Comparison of ENCODE assay signal across 8 cellular contexts in genomic region chr21:33403128-33403785, GRCh38. TPM values are rescaled to one million over a fixed set of nuclear protein-coding genes. Genes with fewer than 3 reads are reported as not detected.
DNase-seq lines count a peak whose midpoint lies in the region; ATAC-seq and TF ChIP-seq lines count a peak whose summit lies in the region.

IFNGR2 (plus strand) TSS chr21:33403413; CDS start chr21:33403544, 131 bp downstream.

- no peaks in the 10 kb centered on the region for H3K9me3 Mint-ChIP-seq in natural killer cell

- no peaks in the 10 kb centered on the region for H3K9me2 ChIP-seq in MM.1S (replicated peaks; ENCODE audit: insufficient read depth, low read length)

- H3K79me2 ChIP-seq in MM.1S (ENCODE audit: low read length), result peaks cover 48% of the 10 kb centered on the region
- peaks cover 34% of the 10 kb centered on the region for H3K79me2 ChIP-seq in fibroblast of lung (ENCODE audit: control insufficient read depth, insufficient read depth, low read length)

- peak within 1 kb of the TSS; percentile 65 for H3K4me3 Mint-ChIP-seq in natural killer cell

- intact Hi-C loops in natural killer cell (cut with micrococcal nuclease), result no loop called here

- no peaks in the 10 kb centered on the region for H3K27me3 ChIP-seq in MM.1S (replicated peaks; ENCODE audit: insufficient read depth, low read length)
- no peaks in the 10 kb centered on the region for H3K27me3 ChIP-seq in fibroblast of lung (ENCODE audit: control insufficient read depth, insufficient read depth, low read length)

- DNase-seq in ACHN (peak; percentile 35), MM.1S (peak; percentile 64), fibroblast of lung (ENCODE audit: low read depth in 2 of 2) (no peak), natural killer cell (no peak), SIG-M5 (lab: John Stamatoyannopoulos, UW) (no peak)
- DNase-seq in activated T-cell treated with anti-CD3 and anti-CD28 coated beads, Interleukin-2, amount 50 U/mL, for 48 hours, result peak; percentile 44 to 60

- in situ Hi-C loops in ACHN (cut with HindIII; ENCODE audit: low pct_ligation_motif_present, low pct_unique_long_range_greater_than_20kb, low sequenced_read_pairs), result no loop called here

- H3K9me3 ChIP-seq in MM.1S (replicated peaks; ENCODE audit: insufficient read depth, low read length), result no peaks in the 10 kb centered on the region
- no peaks in the 10 kb centered on the region for H3K9me3 ChIP-seq in fibroblast of lung (ENCODE audit: control insufficient read depth, insufficient read depth, low read depth, low read length)

- H3K27ac Mint-ChIP-seq in natural killer cell, result no peak within 1 kb of the TSS

- H3K36me3 ChIP-seq in MM.1S (replicated peaks; ENCODE audit: insufficient read depth, low read length) (no peaks in the 10 kb centered on the region), fibroblast of lung (ENCODE audit: control insufficient read depth, insufficient read depth, low read length) (no peaks in the 10 kb centered on the region), urinary bladder (ENCODE audit: insufficient read depth) (no peaks in the 10 kb centered on the region)

- peaks cover 49 to 53% of the 10 kb centered on the region in 2 donors for H3K27me3 Mint-ChIP-seq in natural killer cell (ENCODE audit: low read depth in 2 of 2)

- H3K4me3 ChIP-seq in MM.1S (ENCODE audit: low read length) (peak within 1 kb of the TSS; percentile 81), fibroblast of lung (replicated peaks in 1 of 4; ENCODE audit: control extremely low read depth in 1 of 4, insufficient read depth in 1 of 4, low read depth in 3 of 4, low read length in 4 of 4) (peak within 1 kb of the TSS; percentile 67 to 92 (median 76)), urinary bladder (ENCODE audit: low read depth, low read length) (peak within 1 kb of the TSS; percentile 80)

- H3F3A ChIP-seq in MM.1S (ENCODE audit: insufficient read depth, low read length), result peaks cover 5% of the 10 kb centered on the region

- ATAC-seq in GM18868 (IDR thresholded peaks at IDR 0.05; ENCODE audit: unreplicated experiment), result peak; percentile 46
- peak; percentile 52 to 62 (median 54) for ATAC-seq in natural killer cell

- peak within 1 kb of the TSS; percentile 78; the same call in 1 of the 2 replicates for H3K4me2 ChIP-seq in MM.1S (ENCODE audit: low read depth, low read length)
- H3K4me2 ChIP-seq in fibroblast of lung (ENCODE audit: extremely low read depth, insufficient read depth, low read length), result peak within 1 kb of the TSS; percentile 73

- under 1% methylated on average over 89 of the region's 89 CpGs for WGBS in urinary bladder

- H3K4me1 Mint-ChIP-seq in natural killer cell, result peaks cover 8 to 15% of the 10 kb centered on the region in 2 donors

- peak within 1 kb of the TSS; percentile 72 for H2AFZ ChIP-seq in MM.1S (ENCODE audit: low read length)
- H2AFZ ChIP-seq in fibroblast of lung (ENCODE audit: low read length), result peak within 1 kb of the TSS; percentile 19

- H4K20me1 ChIP-seq in MM.1S (ENCODE audit: insufficient read depth, low read length) (peaks cover 4% of the 10 kb centered on the region; the same call in 1 of the 2 replicates), fibroblast of lung (ENCODE audit: control insufficient read depth, extremely low read depth, insufficient read depth, low read length) (no peaks in the 10 kb centered on the region)

- peak within 1 kb of the TSS; percentile 50; the same call in 1 of the 2 replicates for H3K27ac ChIP-seq in MM.1S (ENCODE audit: low read length)
- peak within 1 kb of the TSS; percentile 81 for H3K27ac ChIP-seq in fibroblast of lung (ENCODE audit: insufficient read depth, low read length)
- H3K27ac ChIP-seq in urinary bladder (ENCODE audit: low read depth), result peak within 1 kb of the TSS; percentile 93

- H3K4me1 ChIP-seq in MM.1S (ENCODE audit: low read length) (peaks cover 11% of the 10 kb centered on the region), fibroblast of lung (ENCODE audit: control insufficient read depth, extremely low read depth, insufficient read depth, low read length) (no peaks in the 10 kb centered on the region), urinary bladder (ENCODE audit: insufficient read depth) (no peaks in the 10 kb centered on the region)

- no peak for TF ChIP-seq CTCF in MM.1S (IDR thresholded peaks at IDR 0.05; ENCODE audit: low read length)
- no peak for TF ChIP-seq CTCF in fibroblast of lung (conservative IDR thresholded peaks at IDR 0.05 in 1 of 2, IDR thresholded peaks at IDR 0.05 in 1 of 2; ENCODE audit: low read depth in 1 of 2, low read length in 2 of 2)
- no peak for TF ChIP-seq CTCF in natural killer cell (IDR thresholded peaks at IDR 0.05)

- H3K9ac ChIP-seq in MM.1S (ENCODE audit: low read length) (peak within 1 kb of the TSS; percentile 77), fibroblast of lung (ENCODE audit: insufficient read depth, low read length) (peak within 1 kb of the TSS; percentile 83)

- H3K36me3 Mint-ChIP-seq in natural killer cell, result no peaks in the 10 kb centered on the region

RNA-seq across cellular contexts. Expression of gene IFNGR2, which starts in this region (rescaled TPM):
- total RNA-seq in fibroblast of lung (36.5 and 50.7 TPM in 2 replicates), natural killer cell (10 to 100 TPM in 1 of 3 donors, 1 to 10 TPM in 2; 3.6 to 16.5 (median 8.6) TPM), urinary bladder (71.9 TPM)
- polyA plus RNA-seq in fibroblast of lung (57.6 and 67.3 TPM in 2 replicates), urinary bladder (64.8 TPM)
- polyA plus RNA-seq in fibroblast of lung (2012), result 31.5 and 46.7 TPM in 2 replicates
- polyA minus RNA-seq in fibroblast of lung (ENCODE audit: low replicate concordance), result 28.7 and 53.1 TPM in 2 replicates

Comparison
In these comparisons a context has a peak if more than half of its experiments do, and no peak if none do; other contexts are left out.
1. DNase-seq: peak in ACHN (single experiment), MM.1S (single experiment) and activated T-cell treated with anti-CD3 and anti-CD28 coated beads, Interleukin-2, amount 50 U/mL, for 48 hours (2 of 2); none in fibroblast of lung (0 of 2), natural killer cell (single experiment) and SIG-M5 (single experiment).
2. Peak in every context shown above with its lines, with median percentiles within 50 percentile points of each other: H3K27ac ChIP-seq and H3K4me3 ChIP-seq.